8 cellular contexts compared by ENCODE assay signal in genomic region chr5:91101777-91102379, GRCh38.
DNase-seq lines count a peak whose midpoint lies in the region; ATAC-seq, FAIRE-seq and TF ChIP-seq lines count a peak whose summit lies in the region.

No MANE protein-coding gene starts in this region.

- no peaks in the 10 kb centered on the region for H3K9me2 ChIP-seq in OCI-LY7 (ENCODE audit: insufficient read depth, low read length)

- no peaks in the 10 kb centered on the region for H3K4me1 ChIP-seq in OCI-LY7 (ENCODE audit: insufficient read depth, low read length, poor library complexity, severe bottlenecking)

- no peaks in the 10 kb centered on the region for H3K9me3 ChIP-seq in OCI-LY7 (ENCODE audit: low read length)

- in situ Hi-C loops in G401 (cut with HindIII; ENCODE audit: low sequenced_read_pairs), result no loop called here

- no peaks in the 10 kb centered on the region for H4K20me1 ChIP-seq in OCI-LY7 (ENCODE audit: insufficient read depth, low read length)

- no peaks in the 10 kb centered on the region for H3K79me2 ChIP-seq in OCI-LY7 (ENCODE audit: insufficient read depth, low read depth, low read length)

- intact Hi-C loops in OCI-LY7 (cut with micrococcal nuclease; ENCODE audit: unreplicated experiment), result loop anchor here (2.0 to 5.0 kb wide), 3 partner anchors 125 to 317 kb away; no protein-coding TSS in a partner anchor
- intact Hi-C loops in activated T-helper 1 cell treated with anti-CD3 and anti-CD28 coated beads, Interleukin-12 subunit alpha, Interleukin-12 subunit beta, Interleukin-2, Interleukin-4 antibody, amounts not matched to agents 30 ng/mL and 10 ng/mL and 1 ng/mL, durations not matched to agents 14 hours and 24 hours and 36 hours (cut with micrococcal nuclease), result loop anchor here (1.0 to 5.0 kb wide), 7 partner anchors 60 to 317 kb away; no protein-coding TSS in a partner anchor

- H3K27me3 Mint-ChIP-seq in activated T-helper 1 cell treated with anti-CD3 and anti-CD28 coated beads, Interleukin-12 subunit alpha, Interleukin-12 subunit beta, Interleukin-2, Interleukin-4 antibody, amounts not matched to agents 30 ng/mL and 10 ng/mL and 1 ng/mL, durations not matched to agents 14 hours and 24 hours and 36 hours (ENCODE audit: insufficient read depth), result peaks cover 12% of the 10 kb centered on the region

- peak; percentile 77 for TF ChIP-seq CTCF in OCI-LY7 (conservative IDR thresholded peaks at IDR 0.05; ENCODE audit: low read length)

- H3K27ac ChIP-seq in OCI-LY7 (ENCODE audit: low read depth, low read length, poor library complexity, severe bottlenecking), result no peak overlapping the region

- no peak overlapping the region for H3K4me3 ChIP-seq in OCI-LY7 (ENCODE audit: low read depth, low read length, poor library complexity, severe bottlenecking)

- H3K4me3 Mint-ChIP-seq in activated T-helper 1 cell treated with anti-CD3 and anti-CD28 coated beads, Interleukin-12 subunit alpha, Interleukin-12 subunit beta, Interleukin-2, Interleukin-4 antibody, amounts not matched to agents 30 ng/mL and 10 ng/mL and 1 ng/mL, durations not matched to agents 14 hours and 24 hours and 36 hours, result no peak overlapping the region

- no TSS peak for BruUV-seq in OCI-LY7 (replicated peaks; lab: Mats Ljungman, UMichigan)

- DNase-seq in G401 (ENCODE audit: low spot score), result peak; percentile 92
- peak; percentile 64 for DNase-seq in HTR-8/SVneo (ENCODE audit: insufficient read length, low spot score)
- peak; percentile 56 for DNase-seq in OCI-LY7 (ENCODE audit: low spot score)
- peak; percentile 25 for DNase-seq in activated T-helper 1 cell treated with anti-CD3 and anti-CD28 coated beads, Interleukin-12 subunit alpha, Interleukin-12 subunit beta, Interleukin-2, Interleukin-4 antibody, amounts not matched to agents 30 ng/mL and 10 ng/mL and 1 ng/mL, durations not matched to agents 14 hours and 24 hours and 36 hours (ENCODE audit: low spot score)
- peak; percentile 76 for DNase-seq in foreskin melanocyte
- DNase-seq in non-pigmented ciliary epithelial cell (ENCODE audit: low read depth), result peak; percentile 44
- peak; percentile 80 for DNase-seq in ureter (ENCODE audit: low spot score)

- peak; percentile 98 for ATAC-seq in GM21529 (IDR thresholded peaks at IDR 0.05; ENCODE audit: unreplicated experiment)

- no peaks in the 10 kb centered on the region for H3K36me3 Mint-ChIP-seq in activated T-helper 1 cell treated with anti-CD3 and anti-CD28 coated beads, Interleukin-12 subunit alpha, Interleukin-12 subunit beta, Interleukin-2, Interleukin-4 antibody, amounts not matched to agents 30 ng/mL and 10 ng/mL and 1 ng/mL, durations not matched to agents 14 hours and 24 hours and 36 hours (ENCODE audit: low read depth)

- H3K27ac Mint-ChIP-seq in activated T-helper 1 cell treated with anti-CD3 and anti-CD28 coated beads, Interleukin-12 subunit alpha, Interleukin-12 subunit beta, Interleukin-2, Interleukin-4 antibody, amounts not matched to agents 30 ng/mL and 10 ng/mL and 1 ng/mL, durations not matched to agents 14 hours and 24 hours and 36 hours, result no peak overlapping the region

- POLR2A ChIA-PET in OCI-LY7 (lab: Charles Lee), result no interaction called here

- no peaks in the 10 kb centered on the region for H3K4me1 Mint-ChIP-seq in activated T-helper 1 cell treated with anti-CD3 and anti-CD28 coated beads, Interleukin-12 subunit alpha, Interleukin-12 subunit beta, Interleukin-2, Interleukin-4 antibody, amounts not matched to agents 30 ng/mL and 10 ng/mL and 1 ng/mL, durations not matched to agents 14 hours and 24 hours and 36 hours (ENCODE audit: low read depth)

- no peaks in the 10 kb centered on the region for H3K9me3 Mint-ChIP-seq in activated T-helper 1 cell treated with anti-CD3 and anti-CD28 coated beads, Interleukin-12 subunit alpha, Interleukin-12 subunit beta, Interleukin-2, Interleukin-4 antibody, amounts not matched to agents 30 ng/mL and 10 ng/mL and 1 ng/mL, durations not matched to agents 14 hours and 24 hours and 36 hours

- no peak overlapping the region for H2AFZ ChIP-seq in OCI-LY7 (ENCODE audit: low read length)

- no peak overlapping the region for H3K4me2 ChIP-seq in OCI-LY7 (ENCODE audit: low read length)

- no peaks in the 10 kb centered on the region for H3K36me3 ChIP-seq in OCI-LY7 (ENCODE audit: insufficient read depth, low read length)

- CTCF ChIA-PET in OCI-LY7 (lab: Charles Lee; ENCODE audit: unreplicated experiment), result no interaction called here

- FAIRE-seq in HTR-8/SVneo (lab: Jason Lieb, UNC), result peak; percentile 78

Comparison
In these comparisons a context has a peak if more than half of its experiments do, and no peak if none do; other contexts are left out.
1. DNase-seq: peak in every context shown above with its lines; median percentile 92 in G401; 80 in ureter; 76 in foreskin melanocyte; 64 in HTR-8/SVneo; 56 in OCI-LY7; 44 in non-pigmented ciliary epithelial cell; 25 in activated T-helper 1 cell treated with anti-CD3 and anti-CD28 coated beads, Interleukin-12 subunit alpha, Interleukin-12 subunit beta, Interleukin-2, Interleukin-4 antibody, amounts not matched to agents 30 ng/mL and 10 ng/mL and 1 ng/mL, durations not matched to agents 14 hours and 24 hours and 36 hours.